In the genomic region with DNA sequence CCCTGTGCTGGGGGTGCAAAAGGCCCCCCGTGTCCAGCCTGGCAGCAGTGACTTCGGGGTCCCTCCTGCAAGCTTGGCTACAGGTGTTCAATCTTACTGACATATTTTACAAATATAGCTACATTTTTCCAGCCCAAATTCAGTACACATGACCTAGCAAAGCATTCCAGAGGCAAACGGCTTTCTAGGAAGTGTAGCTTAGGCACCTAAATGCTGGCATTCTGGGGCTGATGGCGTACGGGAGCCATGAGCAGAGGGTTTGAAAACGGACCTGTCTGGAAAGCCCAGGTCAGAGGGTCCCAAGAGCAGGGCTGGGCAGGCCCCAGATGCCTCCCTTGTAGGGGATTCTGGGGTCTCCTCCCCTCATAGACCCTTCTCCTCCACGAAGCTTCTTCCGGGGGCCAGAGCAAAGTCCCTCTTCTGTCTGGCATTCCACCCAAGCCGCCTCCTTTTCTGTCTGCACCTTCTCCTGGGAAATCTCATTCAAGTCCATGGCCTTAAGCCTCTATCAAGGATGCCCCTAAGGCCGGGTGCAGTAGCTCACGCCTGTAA, we compare ENCODE assay signal across 9 cellular contexts.
A peak's percentile ranks its signal among the peaks of the same experiment; 100 is the strongest.
DNase-seq lines count a peak whose midpoint lies in the region; ATAC-seq and TF ChIP-seq lines count a peak whose summit lies in the region.
"Had no signal": no experiment of that assay in that cellular context is flagged by ENCODE, and none has a peak within 500 bp of the region (broad histone marks: within the 10 kb centered on the region; RNA-seq: fewer than 3 reads in every experiment).

No MANE protein-coding gene starts in this region.

- TF ChIP-seq POLR2A in adrenal gland (IDR thresholded peaks at IDR 0.05), result no peak

- TF ChIP-seq CTCF in brain microvascular endothelial cell (IDR thresholded peaks at IDR 0.05; ENCODE audit: low read depth, low read length, missing control alignments), result no peak
- TF ChIP-seq CTCF in mesothelial cell of epicardium (IDR thresholded peaks at IDR 0.05; ENCODE audit: unreplicated experiment), result no peak
- TF ChIP-seq CTCF in type B pancreatic cell (conservative IDR thresholded peaks at IDR 0.05), result no peak
- no peak for TF ChIP-seq CTCF in adrenal gland (IDR thresholded peaks at IDR 0.05)

- no peaks in the 10 kb centered on the region for H3K36me3 Mint-ChIP-seq in activated naive CD8-positive, alpha-beta T cell
- H3K36me3 Mint-ChIP-seq in activated naive CD8-positive, alpha-beta T cell treated with anti-CD3 and anti-CD28 coated beads for 36 hours, result no peaks in the 10 kb centered on the region
- H3K36me3 Mint-ChIP-seq in mesothelial cell of epicardium (no peaks in the 10 kb centered on the region), type B pancreatic cell (no peaks in the 10 kb centered on the region)
- H3K36me3 Mint-ChIP-seq in stimulated activated memory B cell treated with anti-CD40 and anti-IgM and Interleukin-4, amounts not matched to agents 10 μg/mL and 1 μg/mL and 100 μg/mL, for 72 hours, result no peaks in the 10 kb centered on the region
- H3K36me3 Mint-ChIP-seq: natural killer cell had no signal

- H3K27me3 Mint-ChIP-seq in activated naive CD8-positive, alpha-beta T cell, result peaks cover 13% of the 10 kb centered on the region
- peaks cover 13% of the 10 kb centered on the region for H3K27me3 Mint-ChIP-seq in activated naive CD8-positive, alpha-beta T cell treated with anti-CD3 and anti-CD28 coated beads for 36 hours
- H3K27me3 Mint-ChIP-seq in mesothelial cell of epicardium (ENCODE audit: low read depth) (peaks cover 5% of the 10 kb centered on the region), type B pancreatic cell (peaks cover 3% of the 10 kb centered on the region)
- peaks cover 83% of the 10 kb centered on the region for H3K27me3 Mint-ChIP-seq in stimulated activated memory B cell treated with anti-CD40 and anti-IgM and Interleukin-4, amounts not matched to agents 10 μg/mL and 1 μg/mL and 100 μg/mL, for 72 hours

- no peaks in the 10 kb centered on the region for H3K9me3 ChIP-seq in adrenal gland (replicated peaks in 1 of 3)

- no peaks in the 10 kb centered on the region for H3K4me1 Mint-ChIP-seq in activated naive CD8-positive, alpha-beta T cell (ENCODE audit: low read depth)
- peaks cover 5% of the 10 kb centered on the region for H3K4me1 Mint-ChIP-seq in activated naive CD8-positive, alpha-beta T cell treated with anti-CD3 and anti-CD28 coated beads for 36 hours
- peaks cover 16% of the 10 kb centered on the region for H3K4me1 Mint-ChIP-seq in mesothelial cell of epicardium
- H3K4me1 Mint-ChIP-seq in type B pancreatic cell (ENCODE audit: unreplicated experiment), result peaks cover 31% of the 10 kb centered on the region
- H3K4me1 Mint-ChIP-seq in stimulated activated memory B cell treated with anti-CD40 and anti-IgM and Interleukin-4, amounts not matched to agents 10 μg/mL and 1 μg/mL and 100 μg/mL, for 72 hours, result peaks cover 8% of the 10 kb centered on the region

- no peaks in the 10 kb centered on the region for H3K9me3 Mint-ChIP-seq in activated naive CD8-positive, alpha-beta T cell (ENCODE audit: low read depth)
- no peaks in the 10 kb centered on the region for H3K9me3 Mint-ChIP-seq in activated naive CD8-positive, alpha-beta T cell treated with anti-CD3 and anti-CD28 coated beads for 36 hours
- H3K9me3 Mint-ChIP-seq in mesothelial cell of epicardium (no peaks in the 10 kb centered on the region), type B pancreatic cell (no peaks in the 10 kb centered on the region)
- no peaks in the 10 kb centered on the region for H3K9me3 Mint-ChIP-seq in stimulated activated memory B cell treated with anti-CD40 and anti-IgM and Interleukin-4, amounts not matched to agents 10 μg/mL and 1 μg/mL and 100 μg/mL, for 72 hours
- H3K9me3 Mint-ChIP-seq: natural killer cell had no signal

- no peak for DNase-seq in activated naive CD8-positive, alpha-beta T cell treated with anti-CD3 and anti-CD28 coated beads for 36 hours
- no peak for DNase-seq in brain microvascular endothelial cell
- no peak for DNase-seq in mesothelial cell of epicardium (ENCODE audit: low spot score in 2 of 2, unreplicated experiment in 2 of 2)
- no peak for DNase-seq in type B pancreatic cell (ENCODE audit: extremely low spot score, unreplicated experiment)
- DNase-seq in adrenal gland, result no peak

- H3K36me3 ChIP-seq in brain microvascular endothelial cell (replicated peaks), result no peaks in the 10 kb centered on the region
- H3K36me3 ChIP-seq in adrenal gland (replicated peaks in 1 of 2), result no peaks in the 10 kb centered on the region

- ATAC-seq in stimulated activated memory B cell treated with anti-CD40 and anti-IgM and Interleukin-4, amounts not matched to agents 10 μg/mL and 1 μg/mL and 100 μg/mL, for 72 hours, result no peak
- ATAC-seq in GM18870 (IDR thresholded peaks at IDR 0.05; ENCODE audit: unreplicated experiment), result no peak

- H3K4me3 Mint-ChIP-seq in activated naive CD8-positive, alpha-beta T cell, result peak overlapping the region; percentile 20
- no peak overlapping the region for H3K4me3 Mint-ChIP-seq in activated naive CD8-positive, alpha-beta T cell treated with anti-CD3 and anti-CD28 coated beads for 36 hours
- H3K4me3 Mint-ChIP-seq in mesothelial cell of epicardium, result peak overlapping the region; percentile 54
- H3K4me3 Mint-ChIP-seq in type B pancreatic cell, result peak overlapping the region; percentile 58
- H3K4me3 Mint-ChIP-seq in stimulated activated memory B cell treated with anti-CD40 and anti-IgM and Interleukin-4, amounts not matched to agents 10 μg/mL and 1 μg/mL and 100 μg/mL, for 72 hours, result no peak overlapping the region
- H3K4me3 Mint-ChIP-seq: natural killer cell had no signal

- H3K4me3 ChIP-seq in brain microvascular endothelial cell (ENCODE audit: low read depth, low read length), result no peak overlapping the region
- peak overlapping the region in 1 of 4 donors; percentile 18 for H3K4me3 ChIP-seq in adrenal gland

- H3K27ac ChIP-seq in brain microvascular endothelial cell (peak overlapping the region; percentile 48), adrenal gland (peak overlapping the region in 1 of 5 donors; percentile 24)

- H3K27me3 ChIP-seq in brain microvascular endothelial cell (replicated peaks) (no peaks in the 10 kb centered on the region), adrenal gland (no peaks in the 10 kb centered on the region)

- intact Hi-C loops in adrenal gland (cut with DNase I), result loop anchor here (5.0 to 10.0 kb wide), 2 partner anchors 189 to 269 kb away; no protein-coding TSS in a partner anchor

- 64 to 74% (median 71%) methylated on average over 9 to 11 of the region's 11 CpGs for WGBS in adrenal gland, 4 donors

- no peak overlapping the region for H3K27ac Mint-ChIP-seq in activated naive CD8-positive, alpha-beta T cell
- H3K27ac Mint-ChIP-seq in activated naive CD8-positive, alpha-beta T cell treated with anti-CD3 and anti-CD28 coated beads for 36 hours, result no peak overlapping the region
- H3K27ac Mint-ChIP-seq in mesothelial cell of epicardium, result no peak overlapping the region
- H3K27ac Mint-ChIP-seq in type B pancreatic cell, result peak overlapping the region; percentile 86
- H3K27ac Mint-ChIP-seq in stimulated activated memory B cell treated with anti-CD40 and anti-IgM and Interleukin-4, amounts not matched to agents 10 μg/mL and 1 μg/mL and 100 μg/mL, for 72 hours, result no peak overlapping the region

- in situ Hi-C loops in brain microvascular endothelial cell (cut with HindIII; ENCODE audit: low pct_ligation_motif_present, low sequenced_read_pairs), result no loop called here

- peaks cover 0 to 6% of the 10 kb centered on the region in 2 donors for H3K4me1 ChIP-seq in adrenal gland (replicated peaks in 1 of 2)

Comparison
In these comparisons a context has a peak if more than half of its experiments do, and no peak if none do; other contexts are left out.
1. H3K4me3 Mint-ChIP-seq: peak in activated naive CD8-positive, alpha-beta T cell (single experiment), mesothelial cell of epicardium (single experiment) and type B pancreatic cell (single experiment); none in activated naive CD8-positive, alpha-beta T cell treated with anti-CD3 and anti-CD28 coated beads for 36 hours (single experiment) and stimulated activated memory B cell treated with anti-CD40 and anti-IgM and Interleukin-4, amounts not matched to agents 10 μg/mL and 1 μg/mL and 100 μg/mL, for 72 hours (single experiment).